Comparison of ENCODE assay signal across 24 cellular contexts in genomic region chr14:58815781-58816297, GRCh38.
A peak's percentile ranks its signal among the peaks of the same experiment; 100 is the strongest.
DNase-seq lines count a peak whose midpoint lies in the region; ATAC-seq and TF ChIP-seq lines count a peak whose summit lies in the region.
"Had no signal": no experiment of that assay in that cellular context is flagged by ENCODE, and none has a peak within 500 bp of the region (broad histone marks: within the 10 kb centered on the region; RNA-seq: fewer than 3 reads in every experiment).

No MANE protein-coding gene starts in this region.

- H3F3A ChIP-seq in GM23248 (ENCODE audit: insufficient read depth), result peaks cover 23% of the 10 kb centered on the region

- H4K20me1 ChIP-seq in GM23248 (ENCODE audit: insufficient read depth) (no peaks in the 10 kb centered on the region), osteoblast (ENCODE audit: insufficient read depth, low read length) (no peaks in the 10 kb centered on the region)

- no peaks in the 10 kb centered on the region for H3K27me3 Mint-ChIP-seq in chondrocyte (ENCODE audit: low read depth)
- H3K27me3 Mint-ChIP-seq in activated T-helper 17 cell treated with anti-CD3 and anti-CD28 coated beads, Interleukin-2, amount 50 U/mL, for 72 hours, result peaks cover 4% of the 10 kb centered on the region
- H3K27me3 Mint-ChIP-seq: activated naive CD8-positive, alpha-beta T cell treated with anti-CD3 and anti-CD28 coated beads, Interleukin-2, amount 50 U/mL, for 24 hours had no signal

- peak overlapping the region; percentile 38 for H3K27ac ChIP-seq in GM23248
- peak overlapping the region; percentile 55 for H3K27ac ChIP-seq in osteoblast (ENCODE audit: low read depth, low read length)
- H3K27ac ChIP-seq: hepatocyte, left ventricle myocardium inferior, PC-9, sigmoid colon, stomach had no signal

- H3K4me2 ChIP-seq in GM23248 (ENCODE audit: unreplicated experiment) (peak overlapping the region; percentile 58), osteoblast (ENCODE audit: insufficient read depth, low read length) (peak overlapping the region; percentile 50)
- H3K4me2 ChIP-seq: hepatocyte, PC-9 had no signal

- no peaks in the 10 kb centered on the region for H3K9me3 ChIP-seq in GM23248 (ENCODE audit: low read depth)
- H3K9me3 ChIP-seq in osteoblast (ENCODE audit: low read depth, low read length), result no peaks in the 10 kb centered on the region
- H3K9me3 ChIP-seq: sigmoid colon, stomach had no signal

- H3K36me3 ChIP-seq in GM23248 (ENCODE audit: low read depth) (no peaks in the 10 kb centered on the region), osteoblast (ENCODE audit: insufficient read depth, low read length) (no peaks in the 10 kb centered on the region)
- H3K36me3 ChIP-seq: left ventricle myocardium inferior, sigmoid colon, stomach had no signal

- H3K4me3 ChIP-seq in GM23248, result no peak overlapping the region
- H3K4me3 ChIP-seq in osteoblast (ENCODE audit: insufficient read depth, low read length), result no peak overlapping the region
- H3K4me3 ChIP-seq: hepatocyte, left ventricle myocardium inferior, PC-9, sigmoid colon, stomach had no signal

- no peaks in the 10 kb centered on the region for H3K9me2 ChIP-seq in GM23248 (ENCODE audit: insufficient read depth)

- H2AFZ ChIP-seq in GM23248 (no peak overlapping the region), osteoblast (ENCODE audit: low read length) (no peak overlapping the region)
- H2AFZ ChIP-seq: hepatocyte, PC-9 had no signal

- TF ChIP-seq CTCF in chondrocyte (IDR thresholded peaks at IDR 0.05), result no peak
- no peak for TF ChIP-seq CTCF in osteoblast (IDR thresholded peaks at IDR 0.05; ENCODE audit: extremely low read depth, low read depth, low read length)

- H3K27ac Mint-ChIP-seq in chondrocyte (ENCODE audit: unreplicated experiment), result peak overlapping the region; percentile 90
- no peak overlapping the region for H3K27ac Mint-ChIP-seq in activated T-helper 17 cell treated with anti-CD3 and anti-CD28 coated beads, Interleukin-2, amount 50 U/mL, for 72 hours
- H3K27ac Mint-ChIP-seq: activated CD8-positive, alpha-beta T cell treated with anti-CD3 and anti-CD28 coated beads, Interleukin-2, amount 10 ng/mL, durations not matched to agents 7 days and 5 days; activated naive CD8-positive, alpha-beta T cell treated with anti-CD3 and anti-CD28 coated beads, Interleukin-2, amount 50 U/mL, for 24 hours; CD8-positive, alpha-beta T cell; effector memory CD8-positive, alpha-beta T cell; immature natural killer cell had no signal

- ATAC-seq in activated T-helper 17 cell treated with anti-CD3 and anti-CD28 coated beads, Interleukin-2, amount 50 U/mL, for 72 hours (replicated peaks), result no peak
- ATAC-seq: activated CD8-positive, alpha-beta T cell treated with anti-CD3 and anti-CD28 coated beads, Interleukin-2, amount 10 ng/mL, durations not matched to agents 7 days and 5 days; activated naive CD8-positive, alpha-beta T cell treated with anti-CD3 and anti-CD28 coated beads, Interleukin-2, amount 50 U/mL, for 24 hours; CD8-positive, alpha-beta T cell; effector memory CD8-positive, alpha-beta T cell had no signal

- H3K36me3 Mint-ChIP-seq in chondrocyte (ENCODE audit: low read depth), result peaks cover 5% of the 10 kb centered on the region
- no peaks in the 10 kb centered on the region for H3K36me3 Mint-ChIP-seq in activated T-helper 17 cell treated with anti-CD3 and anti-CD28 coated beads, Interleukin-2, amount 50 U/mL, for 72 hours (ENCODE audit: low read depth)
- H3K36me3 Mint-ChIP-seq: CD8-positive, alpha-beta T cell; immature natural killer cell had no signal

- no peak overlapping the region for H3K4me3 Mint-ChIP-seq in chondrocyte (ENCODE audit: unreplicated experiment)
- H3K4me3 Mint-ChIP-seq in activated T-helper 17 cell treated with anti-CD3 and anti-CD28 coated beads, Interleukin-2, amount 50 U/mL, for 72 hours, result no peak overlapping the region
- H3K4me3 Mint-ChIP-seq: activated CD8-positive, alpha-beta T cell treated with anti-CD3 and anti-CD28 coated beads, Interleukin-2, amount 10 ng/mL, durations not matched to agents 7 days and 5 days; activated naive CD8-positive, alpha-beta T cell treated with anti-CD3 and anti-CD28 coated beads, Interleukin-2, amount 50 U/mL, for 24 hours; CD8-positive, alpha-beta T cell; effector memory CD8-positive, alpha-beta T cell; immature natural killer cell; nephron progenitor cell had no signal

- H3K79me2 ChIP-seq in GM23248 (ENCODE audit: insufficient read depth) (no peaks in the 10 kb centered on the region), osteoblast (ENCODE audit: insufficient read depth, low read length) (no peaks in the 10 kb centered on the region)
- H3K79me2 ChIP-seq: hepatocyte had no signal

- H3K9me3 Mint-ChIP-seq in chondrocyte (ENCODE audit: low read depth), result no peaks in the 10 kb centered on the region
- H3K9me3 Mint-ChIP-seq in activated T-helper 17 cell treated with anti-CD3 and anti-CD28 coated beads, Interleukin-2, amount 50 U/mL, for 72 hours, result no peaks in the 10 kb centered on the region
- H3K9me3 Mint-ChIP-seq: activated naive CD8-positive, alpha-beta T cell treated with anti-CD3 and anti-CD28 coated beads, Interleukin-2, amount 50 U/mL, for 24 hours; CD8-positive, alpha-beta T cell; immature natural killer cell had no signal

- H3K27me3 ChIP-seq in GM23248 (replicated peaks; ENCODE audit: insufficient read depth), result no peaks in the 10 kb centered on the region
- H3K27me3 ChIP-seq in osteoblast (ENCODE audit: insufficient read depth, low read length), result no peaks in the 10 kb centered on the region
- H3K27me3 ChIP-seq: hepatocyte, sigmoid colon, stomach had no signal

- H3K9ac ChIP-seq in GM23248, result no peak overlapping the region

- 15 to 20% methylated on average over 7 of the region's 7 CpGs for WGBS in GM23248 (ENCODE audit: low coverage in 1 of 2, low lambda C conversion rate in 2 of 2, missing lambda C conversion rate in 2 of 2), 2 experiments

- in situ Hi-C loops in GM23248 (cut with MboI), result no loop called here

- H3K4me1 Mint-ChIP-seq in chondrocyte (ENCODE audit: low read depth), result peaks cover 82% of the 10 kb centered on the region
- H3K4me1 Mint-ChIP-seq in activated T-helper 17 cell treated with anti-CD3 and anti-CD28 coated beads, Interleukin-2, amount 50 U/mL, for 72 hours, result no peaks in the 10 kb centered on the region
- H3K4me1 Mint-ChIP-seq: activated naive CD8-positive, alpha-beta T cell treated with anti-CD3 and anti-CD28 coated beads, Interleukin-2, amount 50 U/mL, for 24 hours; immature natural killer cell had no signal

- DNase-seq in GM23248 (peak; percentile 41), NCI-H2081 treated with DMSO at 0.1 percent for 48 hours (lab: John Stamatoyannopoulos, UW) (peak; percentile 26), chondrocyte (ENCODE audit: low spot score) (no peak), osteoblast (ENCODE audit: insufficient read length, low spot score, missing footprints) (no peak), islet precursor cell (no peak), RPMI8226 (no peak)
- DNase-seq in activated CD4-positive, CD25-positive, alpha-beta regulatory T cell (lab: John Stamatoyannopoulos, UW), result no peak
- DNase-seq: activated CD4-positive, CD25-positive, alpha-beta regulatory T cell treated with anti-CD3 and anti-CD28 coated beads, Interleukin-2, amount 50 U/mL, for 72 hours; activated CD8-positive, alpha-beta T cell treated with anti-CD3 and anti-CD28 coated beads, Interleukin-2, amount 10 ng/mL, durations not matched to agents 7 days and 5 days; activated gamma-delta T cell treated with Interleukin-2 at 50 U/mL for 16 hours; activated naive CD8-positive, alpha-beta T cell treated with anti-CD3 and anti-CD28 coated beads, Interleukin-2, amount 50 U/mL, for 24 hours; CD8-positive, alpha-beta T cell; effector memory CD8-positive, alpha-beta T cell; immature natural killer cell; left ventricle myocardium inferior; NCI-H1694; nephron progenitor cell; PC-9; SHP77 treated with DMSO at 0.1 percent for 48 hours; sigmoid colon; stomach; trophoblast cell had no signal

- H3K4me1 ChIP-seq in GM23248 (ENCODE audit: insufficient read depth) (peaks cover 42% of the 10 kb centered on the region), osteoblast (ENCODE audit: insufficient read depth, low read length) (peaks cover 33% of the 10 kb centered on the region)
- H3K4me1 ChIP-seq: left ventricle myocardium inferior, stomach had no signal

Comparison
In these comparisons a context has a peak if more than half of its experiments do, and no peak if none do; other contexts are left out.
1. DNase-seq: peak in GM23248 (single experiment) and NCI-H2081 treated with DMSO at 0.1 percent for 48 hours (single experiment); none in chondrocyte (single experiment), osteoblast (single experiment), activated CD4-positive, CD25-positive, alpha-beta regulatory T cell (0 of 4), islet precursor cell (single experiment) and RPMI8226 (single experiment).